In the genomic region with DNA sequence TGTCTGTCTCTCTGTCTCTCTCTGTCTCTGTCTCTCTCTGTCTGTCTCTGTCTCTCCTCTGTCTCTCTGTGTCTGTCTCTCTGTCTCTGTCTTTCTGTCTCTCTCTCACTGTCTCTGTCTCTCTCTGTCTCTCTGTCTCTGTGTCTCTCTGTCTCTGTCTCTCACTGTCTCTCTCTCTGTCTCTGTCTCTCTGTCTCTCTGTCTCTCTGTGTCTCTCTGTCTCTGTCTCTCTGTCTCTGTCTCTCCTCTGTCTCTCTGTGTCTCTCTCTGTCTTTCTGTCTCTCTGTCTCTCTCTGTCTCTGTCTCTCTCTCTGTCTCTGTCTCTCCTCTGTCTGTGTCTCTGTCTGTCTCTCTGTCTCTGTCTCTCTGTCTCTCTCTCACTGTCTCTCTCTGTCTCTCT, we compare ENCODE assay signal across 9 cellular contexts. TPM values are rescaled to one million over a fixed set of nuclear protein-coding genes. Genes with fewer than 3 reads are reported as not detected.
DNase-seq lines count a peak whose midpoint lies in the region; ATAC-seq and TF ChIP-seq lines count a peak whose summit lies in the region.
"Had no signal": no experiment of that assay in that cellular context is flagged by ENCODE, and none has a peak within 500 bp of the region (broad histone marks: within the 10 kb centered on the region; RNA-seq: fewer than 3 reads in every experiment).

No MANE protein-coding gene starts in this region.

- H3K9me3 ChIP-seq in CD4-positive, CD25-positive, alpha-beta regulatory T cell (ENCODE audit: control insufficient read depth in 2 of 2, low read length in 2 of 2), result no peaks in the 10 kb centered on the region
- no peaks in the 10 kb centered on the region for H3K9me3 ChIP-seq in Peyer's patch
- H3K9me3 ChIP-seq in gastrocnemius medialis, result no peaks in the 10 kb centered on the region

- H3K4me1 Mint-ChIP-seq in CD4-positive, CD25-positive, alpha-beta regulatory T cell, result peaks cover 0 to 10% (median 1%) of the 10 kb centered on the region in 4 donors

- in situ Hi-C loops in gastrocnemius medialis (cut with MboI; ENCODE audit: low sequenced_read_pairs in 4 of 4), result no loop called here

- H3K4me3 Mint-ChIP-seq in CD4-positive, CD25-positive, alpha-beta regulatory T cell, result no peak overlapping the region

- no peak for ATAC-seq in CD4-positive, CD25-positive, alpha-beta regulatory T cell (ENCODE audit: low read depth in 2 of 2)
- ATAC-seq in gastrocnemius medialis (no peak), left colon (no peak), GM21423 (IDR thresholded peaks at IDR 0.05; ENCODE audit: unreplicated experiment) (no peak)

- intact Hi-C loops in gastrocnemius medialis (cut with DNase I; ENCODE audit: low total_unique reads) (no loop called here), left colon (cut with DNase I, micrococcal nuclease) (loop anchor here in 1 of 2 donors (10.0 kb wide), 1 partner anchor 144 kb away; no protein-coding TSS in a partner anchor)

- no peak for DNase-seq in CD4-positive, CD25-positive, alpha-beta regulatory T cell
- DNase-seq in Peyer's patch, result no peak
- no peak for DNase-seq in fibroblast of pulmonary artery (ENCODE audit: low read depth)
- DNase-seq in gastrocnemius medialis, result no peak
- no peak for DNase-seq in NCI-H187 treated with DMSO at 0.1 percent for 48 hours (lab: John Stamatoyannopoulos, UW)
- no peak for DNase-seq in left colon
- no peak for DNase-seq in NCI-H1436 treated with DMSO at 0.1 percent for 48 hours (lab: John Stamatoyannopoulos, UW)
- DNase-seq: activated gamma-delta T cell had no signal

- H3K9me3 Mint-ChIP-seq in CD4-positive, CD25-positive, alpha-beta regulatory T cell, result peaks cover 0 to 2% (median 0%) of the 10 kb centered on the region in 7 donors

- no peaks in the 10 kb centered on the region for H3K27me3 ChIP-seq in CD4-positive, CD25-positive, alpha-beta regulatory T cell (ENCODE audit: control insufficient read depth, insufficient read depth, low read length)
- H3K27me3 ChIP-seq in Peyer's patch (no peaks in the 10 kb centered on the region), gastrocnemius medialis (peaks cover 0 to 2% (median 0%) of the 10 kb centered on the region in 3 donors)

- no peaks in the 10 kb centered on the region for H3K36me3 Mint-ChIP-seq in CD4-positive, CD25-positive, alpha-beta regulatory T cell

- TF ChIP-seq CTCF in Peyer's patch (IDR thresholded peaks at IDR 0.05) (no peak), fibroblast of pulmonary artery (IDR thresholded peaks at IDR 0.05; ENCODE audit: low read length, missing control alignments) (no peak), gastrocnemius medialis (IDR thresholded peaks at IDR 0.05 in 4 of 5, conservative IDR thresholded peaks at IDR 0.05 in 1 of 5) (no peak)

- H3K27me3 Mint-ChIP-seq in CD4-positive, CD25-positive, alpha-beta regulatory T cell, result peaks cover 10% of the 10 kb centered on the region

- TF ChIP-seq POLR2A in Peyer's patch (IDR thresholded peaks at IDR 0.05) (no peak), gastrocnemius medialis (IDR thresholded peaks at IDR 0.05) (no peak)

- H3K27ac ChIP-seq in CD4-positive, CD25-positive, alpha-beta regulatory T cell (ENCODE audit: insufficient read depth, low read length, poor library complexity, severe bottlenecking), result no peak overlapping the region
- peak overlapping the region; percentile 47 to 77 (median 68) for H3K27ac ChIP-seq in Peyer's patch
- peak overlapping the region; percentile 69 to 85 (median 83) for H3K27ac ChIP-seq in gastrocnemius medialis

- H3K4me3 ChIP-seq in CD4-positive, CD25-positive, alpha-beta regulatory T cell (ENCODE audit: low read depth, low read length), result peak overlapping the region; percentile 48
- H3K4me3 ChIP-seq in Peyer's patch (peak overlapping the region in 3 of 4 donors; percentile 9 to 67 (median 29)), fibroblast of pulmonary artery (replicated peaks; ENCODE audit: low read depth, low read length) (peak overlapping the region; percentile 44), gastrocnemius medialis (peak overlapping the region; percentile 62 to 70 (median 68))

- H3K27ac Mint-ChIP-seq in CD4-positive, CD25-positive, alpha-beta regulatory T cell, result no peak overlapping the region

- peaks cover 17% of the 10 kb centered on the region for H3K4me1 ChIP-seq in CD4-positive, CD25-positive, alpha-beta regulatory T cell (ENCODE audit: control insufficient read depth, insufficient read depth, low read length, poor library complexity, severe bottlenecking)
- H3K4me1 ChIP-seq in Peyer's patch (peaks cover 0 to 19% (median 5%) of the 10 kb centered on the region in 4 donors), gastrocnemius medialis (peaks cover 5 to 6% of the 10 kb centered on the region in 2 donors)

- H3K36me3 ChIP-seq in CD4-positive, CD25-positive, alpha-beta regulatory T cell (ENCODE audit: control insufficient read depth, insufficient read depth, low read length), result no peaks in the 10 kb centered on the region
- no peaks in the 10 kb centered on the region for H3K36me3 ChIP-seq in Peyer's patch
- no peaks in the 10 kb centered on the region for H3K36me3 ChIP-seq in gastrocnemius medialis

RNA-seq across cellular contexts. Expression of a gene that starts 0.9 kb away (rescaled TPM):
- 2.2 TPM for total RNA-seq in CD4-positive, CD25-positive, alpha-beta regulatory T cell
- polyA plus RNA-seq in CD4-positive, CD25-positive, alpha-beta regulatory T cell, result 1 to 10 TPM in 1 of 4 donors, under 1 TPM in 3; 0.10 to 1.1 (median 0.64) TPM
- total RNA-seq in Peyer's patch (100 to 1,000 TPM in 3 of 4 donors, 10 to 100 TPM in 1; 37.7 to 458 (median 161) TPM), gastrocnemius medialis (10 to 100 TPM; 50.5 to 97.8 (median 73.3) TPM), left colon (100 to 1,000 TPM in 1 of 2 donors, 10 to 100 TPM in 1; 32.2 to 111 TPM)

Comparison
In these comparisons a context has a peak if more than half of its experiments do, and no peak if none do; other contexts are left out.
1. RNA of a gene that starts 0.9 kb away (total RNA-seq): 37.7 to 458 TPM in Peyer's patch, 32.2 to 111 TPM in left colon and 50.5 to 97.8 TPM in gastrocnemius medialis; 2.2 TPM in CD4-positive, CD25-positive, alpha-beta regulatory T cell (single experiment); every median in the first group is over 10 times any median in the second.
2. Peak in every context shown above with its lines, with median percentiles within 50 percentile points of each other: H3K4me3 ChIP-seq.